Comparison of ENCODE assay signal across 1 cellular context in the genomic region with DNA sequence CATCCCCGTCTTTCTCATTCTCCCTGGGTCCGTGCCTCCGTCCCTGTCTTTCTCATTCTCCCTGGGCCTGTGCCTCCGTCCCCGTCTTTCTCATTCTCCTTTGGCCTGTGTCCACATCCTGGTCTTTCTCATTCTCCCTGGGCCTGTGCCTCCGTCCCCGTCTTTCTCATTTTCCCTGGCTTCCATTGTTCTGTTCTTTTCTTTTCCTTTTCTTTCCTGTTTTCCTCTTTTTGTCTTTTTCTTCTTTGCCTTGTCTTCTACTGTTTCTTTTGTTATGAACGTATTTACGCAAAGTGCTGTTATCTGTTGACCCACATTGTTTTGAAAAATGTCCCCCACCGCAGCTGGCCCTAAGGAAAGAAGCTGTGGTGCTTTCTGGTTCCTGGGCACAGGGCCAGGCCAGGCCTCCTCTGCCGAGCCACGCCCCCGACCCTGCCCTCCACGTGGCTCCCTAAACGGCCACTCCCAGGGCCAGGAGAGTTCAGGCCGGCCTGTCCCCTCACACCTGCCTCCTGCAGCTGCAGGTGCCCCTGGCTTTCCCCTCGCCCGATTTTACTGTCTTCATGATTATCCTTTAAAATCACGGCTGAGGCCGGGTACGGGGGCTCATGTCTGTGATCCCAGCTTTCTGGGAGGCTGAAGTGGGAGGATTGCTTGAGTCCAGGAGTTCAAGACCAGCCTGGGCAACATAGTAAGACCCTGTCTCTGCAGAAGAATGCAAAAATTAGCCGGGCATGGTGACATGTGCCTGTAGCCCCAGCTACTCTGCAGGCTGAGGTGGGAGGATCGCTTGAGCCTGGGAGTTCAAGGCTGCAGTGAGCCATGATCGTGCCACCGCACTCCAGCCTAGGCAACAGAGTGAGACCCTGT.
TF ChIP-seq lines count a peak whose summit lies in the region.

No MANE protein-coding gene starts in this region.

TF ChIP-seq in K562, 482 proteins besides CTCF, POLR2A, EP300 and RAD21 (continued from another document and continues in another):
- TF ChIP-seq ZNF318 (IDR thresholded peaks at IDR 0.05; ENCODE audit: borderline replicate concordance in 1 of 2, low read depth in 1 of 2) (peak in 1 of 2 experiments; percentile 58; a peak in 1 of 4 replicates), HINFP (tag; conservative IDR thresholded peaks at IDR 0.05; ENCODE audit: low read depth) (no peak), PHB2 (IDR thresholded peaks at IDR 0.05; ENCODE audit: low read depth) (peak; percentile 74; the same call in 1 of the 2 replicates), CBFA2T2 (conservative IDR thresholded peaks at IDR 0.05) (peak; percentile 85), HNRNPK (IDR thresholded peaks at IDR 0.05; ENCODE audit: low read depth, low read length, poor library complexity, severe bottlenecking) (no peak), SMAD1 (IDR thresholded peaks at IDR 0.05; ENCODE audit: low read depth, low read length, partially characterized antibody) (no peak), FOSL1 (tag; conservative IDR thresholded peaks at IDR 0.05) (no peak), EP400 (IDR thresholded peaks at IDR 0.05) (peak; percentile 75), CLOCK (CRISPR knock-in tag; IDR thresholded peaks at IDR 0.05; ENCODE audit: borderline replicate concordance) (no peak)
- TF ChIP-seq, protein P1, sequence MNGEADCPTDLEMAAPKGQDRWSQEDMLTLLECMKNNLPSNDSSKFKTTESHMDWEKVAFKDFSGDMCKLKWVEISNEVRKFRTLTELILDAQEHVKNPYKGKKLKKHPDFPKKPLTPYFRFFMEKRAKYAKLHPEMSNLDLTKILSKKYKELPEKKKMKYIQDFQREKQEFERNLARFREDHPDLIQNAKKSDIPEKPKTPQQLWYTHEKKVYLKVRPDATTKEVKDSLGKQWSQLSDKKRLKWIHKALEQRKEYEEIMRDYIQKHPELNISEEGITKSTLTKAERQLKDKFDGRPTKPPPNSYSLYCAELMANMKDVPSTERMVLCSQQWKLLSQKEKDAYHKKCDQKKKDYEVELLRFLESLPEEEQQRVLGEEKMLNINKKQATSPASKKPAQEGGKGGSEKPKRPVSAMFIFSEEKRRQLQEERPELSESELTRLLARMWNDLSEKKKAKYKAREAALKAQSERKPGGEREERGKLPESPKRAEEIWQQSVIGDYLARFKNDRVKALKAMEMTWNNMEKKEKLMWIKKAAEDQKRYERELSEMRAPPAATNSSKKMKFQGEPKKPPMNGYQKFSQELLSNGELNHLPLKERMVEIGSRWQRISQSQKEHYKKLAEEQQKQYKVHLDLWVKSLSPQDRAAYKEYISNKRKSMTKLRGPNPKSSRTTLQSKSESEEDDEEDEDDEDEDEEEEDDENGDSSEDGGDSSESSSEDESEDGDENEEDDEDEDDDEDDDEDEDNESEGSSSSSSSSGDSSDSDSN (IDR thresholded peaks at IDR 0.05; ENCODE audit: borderline replicate concordance in 1 of 2, low read depth in 2 of 2, low read length in 2 of 2), result no peak
- TF ChIP-seq, protein P2, sequence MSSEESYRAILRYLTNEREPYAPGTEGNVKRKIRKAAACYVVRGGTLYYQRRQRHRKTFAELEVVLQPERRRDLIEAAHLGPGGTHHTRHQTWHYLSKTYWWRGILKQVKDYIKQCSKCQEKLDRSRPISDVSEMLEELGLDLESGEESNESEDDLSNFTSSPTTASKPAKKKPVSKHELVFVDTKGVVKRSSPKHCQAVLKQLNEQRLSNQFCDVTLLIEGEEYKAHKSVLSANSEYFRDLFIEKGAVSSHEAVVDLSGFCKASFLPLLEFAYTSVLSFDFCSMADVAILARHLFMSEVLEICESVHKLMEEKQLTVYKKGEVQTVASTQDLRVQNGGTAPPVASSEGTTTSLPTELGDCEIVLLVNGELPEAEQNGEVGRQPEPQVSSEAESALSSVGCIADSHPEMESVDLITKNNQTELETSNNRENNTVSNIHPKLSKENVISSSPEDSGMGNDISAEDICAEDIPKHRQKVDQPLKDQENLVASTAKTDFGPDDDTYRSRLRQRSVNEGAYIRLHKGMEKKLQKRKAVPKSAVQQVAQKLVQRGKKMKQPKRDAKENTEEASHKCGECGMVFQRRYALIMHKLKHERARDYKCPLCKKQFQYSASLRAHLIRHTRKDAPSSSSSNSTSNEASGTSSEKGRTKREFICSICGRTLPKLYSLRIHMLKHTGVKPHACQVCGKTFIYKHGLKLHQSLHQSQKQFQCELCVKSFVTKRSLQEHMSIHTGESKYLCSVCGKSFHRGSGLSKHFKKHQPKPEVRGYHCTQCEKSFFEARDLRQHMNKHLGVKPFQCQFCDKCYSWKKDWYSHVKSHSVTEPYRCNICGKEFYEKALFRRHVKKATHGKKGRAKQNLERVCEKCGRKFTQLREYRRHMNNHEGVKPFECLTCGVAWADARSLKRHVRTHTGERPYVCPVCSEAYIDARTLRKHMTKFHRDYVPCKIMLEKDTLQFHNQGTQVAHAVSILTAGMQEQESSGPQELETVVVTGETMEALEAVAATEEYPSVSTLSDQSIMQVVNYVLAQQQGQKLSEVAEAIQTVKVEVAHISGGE (CRISPR knock-in tag; IDR thresholded peaks at IDR 0.05), result no peak
- TF ChIP-seq, protein P3, sequence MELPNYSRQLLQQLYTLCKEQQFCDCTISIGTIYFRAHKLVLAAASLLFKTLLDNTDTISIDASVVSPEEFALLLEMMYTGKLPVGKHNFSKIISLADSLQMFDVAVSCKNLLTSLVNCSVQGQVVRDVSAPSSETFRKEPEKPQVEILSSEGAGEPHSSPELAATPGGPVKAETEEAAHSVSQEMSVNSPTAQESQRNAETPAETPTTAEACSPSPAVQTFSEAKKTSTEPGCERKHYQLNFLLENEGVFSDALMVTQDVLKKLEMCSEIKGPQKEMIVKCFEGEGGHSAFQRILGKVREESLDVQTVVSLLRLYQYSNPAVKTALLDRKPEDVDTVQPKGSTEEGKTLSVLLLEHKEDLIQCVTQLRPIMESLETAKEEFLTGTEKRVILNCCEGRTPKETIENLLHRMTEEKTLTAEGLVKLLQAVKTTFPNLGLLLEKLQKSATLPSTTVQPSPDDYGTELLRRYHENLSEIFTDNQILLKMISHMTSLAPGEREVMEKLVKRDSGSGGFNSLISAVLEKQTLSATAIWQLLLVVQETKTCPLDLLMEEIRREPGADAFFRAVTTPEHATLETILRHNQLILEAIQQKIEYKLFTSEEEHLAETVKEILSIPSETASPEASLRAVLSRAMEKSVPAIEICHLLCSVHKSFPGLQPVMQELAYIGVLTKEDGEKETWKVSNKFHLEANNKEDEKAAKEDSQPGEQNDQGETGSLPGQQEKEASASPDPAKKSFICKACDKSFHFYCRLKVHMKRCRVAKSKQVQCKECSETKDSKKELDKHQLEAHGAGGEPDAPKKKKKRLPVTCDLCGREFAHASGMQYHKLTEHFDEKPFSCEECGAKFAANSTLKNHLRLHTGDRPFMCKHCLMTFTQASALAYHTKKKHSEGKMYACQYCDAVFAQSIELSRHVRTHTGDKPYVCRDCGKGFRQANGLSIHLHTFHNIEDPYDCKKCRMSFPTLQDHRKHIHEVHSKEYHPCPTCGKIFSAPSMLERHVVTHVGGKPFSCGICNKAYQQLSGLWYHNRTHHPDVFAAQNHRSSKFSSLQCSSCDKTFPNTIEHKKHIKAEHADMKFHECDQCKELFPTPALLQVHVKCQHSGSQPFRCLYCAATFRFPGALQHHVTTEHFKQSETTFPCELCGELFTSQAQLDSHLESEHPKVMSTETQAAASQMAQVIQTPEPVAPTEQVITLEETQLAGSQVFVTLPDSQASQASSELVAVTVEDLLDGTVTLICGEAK (IDR thresholded peaks at IDR 0.05), result peak; percentile 25; the same call in 1 of the 2 replicates
- TF ChIP-seq, protein P3 (CRISPR knock-in tag; IDR thresholded peaks at IDR 0.05), result no peak
